Comparison of ENCODE assay signal across 18 cellular contexts in the genomic region with DNA sequence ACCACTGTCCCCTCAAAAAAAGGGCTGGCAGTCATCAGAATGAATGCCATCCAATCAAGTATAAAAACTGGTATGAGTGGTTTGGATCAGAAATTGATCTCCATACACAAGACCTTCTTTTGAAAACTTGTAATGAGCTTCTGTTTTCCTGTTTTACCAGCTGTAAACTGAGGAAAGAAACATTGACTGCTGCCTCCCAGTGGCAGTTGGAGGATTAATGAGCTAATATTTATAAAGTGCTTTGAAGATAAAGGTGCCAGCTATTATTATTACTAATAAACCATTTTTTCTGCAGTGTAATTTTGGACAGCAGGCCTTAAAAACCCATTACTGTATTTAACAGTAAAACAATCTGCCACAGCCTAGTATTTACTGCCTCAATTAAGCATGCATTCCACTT. TPM values are rescaled to one million over a fixed set of nuclear protein-coding genes. Genes with fewer than 3 reads are reported as not detected.
"Had no signal": no experiment of that assay in that cellular context is flagged by ENCODE, and none has a peak within 500 bp of the region (broad histone marks: within the 10 kb centered on the region; RNA-seq: fewer than 3 reads in every experiment).

No MANE protein-coding gene starts in this region.

- H3K36me3 ChIP-seq: adrenal gland, colonic mucosa, gastroesophageal sphincter, left lung, upper lobe of right lung had no signal

- H3K9me3 ChIP-seq: adrenal gland, colonic mucosa, gastroesophageal sphincter, left lung, testis, upper lobe of right lung had no signal

- H3K27ac ChIP-seq: adrenal gland, colonic mucosa, gastroesophageal sphincter, left lung, testis, upper lobe of right lung had no signal

- H3K4me3 ChIP-seq: adrenal gland, colonic mucosa, gastroesophageal sphincter, left lung, testis, upper lobe of right lung had no signal

- H3K4me1 ChIP-seq: adrenal gland, colonic mucosa, gastroesophageal sphincter, left lung, testis, upper lobe of right lung had no signal

- ATAC-seq: gastroesophageal sphincter; left lung; natural killer cell treated with Interleukin-12 subunit alpha and Interleukin-12 subunit beta and Interleukin-15 and Interleukin-18, amount 100 ng/mL, for 72 hours; stimulated activated naive CD8-positive, alpha-beta T cell treated with anti-CD3 and anti-CD28 coated beads, Interleukin-15, Interleukin-2, amounts not matched to agents 100 U/mL and 50 U/mL, for 24 hours; upper lobe of right lung; WTC11 had no signal

- DNase-seq: activated CD4-positive, alpha-beta T cell treated with anti-CD3 and anti-CD28 coated beads, Interleukin-2, amount 10 ng/mL, durations not matched to agents 7 days and 5 days; activated naive CD4-positive, alpha-beta T cell treated with anti-CD3 and anti-CD28 coated beads, Interleukin-2, amount 50 U/mL, for 16 hours; activated T-cell treated with anti-CD3 and anti-CD28 coated beads, Interleukin-2, amount 50 U/mL, for 1 hour; adrenal gland; caudate nucleus; colonic mucosa; left lung; stimulated activated CD4-positive, alpha-beta T cell treated with anti-CD3 and anti-CD28 coated beads, Interleukin-12 subunit alpha, Interleukin-12 subunit beta, amount 100 ng/mL, for 4 hours; stimulated activated naive CD8-positive, alpha-beta T cell treated with anti-CD3 and anti-CD28 coated beads, Interleukin-15, Interleukin-2, amounts not matched to agents 100 U/mL and 50 U/mL, for 24 hours; testis; upper lobe of right lung had no signal

- H3K27me3 ChIP-seq: adrenal gland, colonic mucosa, left lung, testis, upper lobe of right lung had no signal

RNA-seq across cellular contexts. Expression of a gene that starts 11.4 kb away (rescaled TPM):
- total RNA-seq: activated CD4-positive, alpha-beta T cell treated with anti-CD3 and anti-CD28 coated beads, Interleukin-2, amount 10 ng/mL, durations not matched to agents 7 days and 5 days; activated CD8-positive, alpha-beta memory T cell treated with anti-CD3 and anti-CD28 coated beads for 36 hours; endothelial cell of umbilical vein; natural killer cell treated with Interleukin-12 subunit alpha and Interleukin-12 subunit beta and Interleukin-15 and Interleukin-18, amount 100 ng/mL, for 72 hours; osteocyte; pulmonary artery endothelial cell; WTC11 had no signal
- polyA plus RNA-seq: endothelial cell of umbilical vein had no signal
